ENCODE assay signal across 8 cellular contexts in the genomic region with DNA sequence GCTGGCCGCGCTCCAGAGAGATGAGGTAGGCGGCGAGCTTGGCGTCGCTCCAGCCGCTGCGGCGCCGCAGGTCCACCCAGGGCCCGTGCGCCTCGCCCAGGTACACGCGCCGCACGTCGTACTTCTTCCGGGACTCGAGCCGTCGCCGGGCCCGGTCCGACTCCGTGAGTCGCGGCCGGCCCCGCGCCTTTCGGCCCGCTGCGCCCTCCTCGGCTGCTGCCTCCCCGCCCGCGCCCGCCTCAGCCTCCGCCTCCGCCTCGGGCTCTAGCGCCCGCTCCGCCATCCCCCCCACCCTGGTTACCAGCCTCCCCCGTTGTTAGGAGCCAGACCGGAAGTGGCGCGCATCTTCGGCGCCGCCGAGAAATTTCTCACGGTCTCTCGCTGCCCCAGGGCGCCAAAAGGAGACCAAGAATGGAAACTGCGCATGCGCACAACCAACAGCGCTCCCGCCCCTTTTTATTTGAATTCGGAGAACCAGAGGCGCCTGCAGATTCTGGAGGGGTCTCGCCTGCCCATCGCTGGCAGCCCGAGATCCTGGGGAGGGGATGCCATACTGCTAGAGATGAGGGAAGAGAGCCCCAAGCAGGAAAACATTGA. TPM values are rescaled to one million over a fixed set of nuclear protein-coding genes. Genes with fewer than 3 reads are reported as not detected.
DNase-seq lines count a peak whose midpoint lies in the region; ATAC-seq and TF ChIP-seq lines count a peak whose summit lies in the region.

A gene with protein sequence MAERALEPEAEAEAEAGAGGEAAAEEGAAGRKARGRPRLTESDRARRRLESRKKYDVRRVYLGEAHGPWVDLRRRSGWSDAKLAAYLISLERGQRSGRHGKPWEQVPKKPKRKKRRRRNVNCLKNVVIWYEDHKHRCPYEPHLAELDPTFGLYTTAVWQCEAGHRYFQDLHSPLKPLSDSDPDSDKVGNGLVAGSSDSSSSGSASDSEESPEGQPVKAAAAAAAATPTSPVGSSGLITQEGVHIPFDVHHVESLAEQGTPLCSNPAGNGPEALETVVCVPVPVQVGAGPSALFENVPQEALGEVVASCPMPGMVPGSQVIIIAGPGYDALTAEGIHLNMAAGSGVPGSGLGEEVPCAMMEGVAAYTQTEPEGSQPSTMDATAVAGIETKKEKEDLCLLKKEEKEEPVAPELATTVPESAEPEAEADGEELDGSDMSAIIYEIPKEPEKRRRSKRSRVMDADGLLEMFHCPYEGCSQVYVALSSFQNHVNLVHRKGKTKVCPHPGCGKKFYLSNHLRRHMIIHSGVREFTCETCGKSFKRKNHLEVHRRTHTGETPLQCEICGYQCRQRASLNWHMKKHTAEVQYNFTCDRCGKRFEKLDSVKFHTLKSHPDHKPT (minus strand): TSS at position 336 of the 597 bp plus-strand sequence. CDS start 53 bp downstream, at position 283.

- peak; percentile 91 for DNase-seq in NCI-H1694 (lab: John Stamatoyannopoulos, UW)
- DNase-seq in T-helper 17 cell: peak; percentile 87 to 90 (median 89)
- peak; percentile 87 for DNase-seq in amniotic stem cell (lab: John Stamatoyannopoulos, UW)
- DNase-seq in right atrium auricular region (ENCODE audit: low spot score): peak; percentile 95
- DNase-seq in pulmonary artery endothelial cell (ENCODE audit: low read depth, low spot score): peak; percentile 76
- peak; percentile 94 to 95 for DNase-seq in uterus

- peaks cover 22% of the 10 kb centered on the region for H3K4me1 Mint-ChIP-seq in T-helper 17 cell

- H3K4me3 ChIP-seq in right atrium auricular region (peak within 1 kb of the TSS; percentile 89 to 92), uterus (peak within 1 kb of the TSS; percentile 50 to 89)

- TF ChIP-seq POLR2A in uterus (IDR thresholded peaks at IDR 0.05): peak; percentile 23 to 69

- H3K27ac ChIP-seq in right atrium auricular region (peak within 1 kb of the TSS; percentile 94 to 97), uterus (peak within 1 kb of the TSS; percentile 87 to 98)

- H3K4me1 ChIP-seq in right atrium auricular region (peaks cover 0 to 6% of the 10 kb centered on the region in 2 donors), uterus (no peaks in the 10 kb centered on the region)

- H3K36me3 ChIP-seq in right atrium auricular region (no peaks in the 10 kb centered on the region), uterus (no peaks in the 10 kb centered on the region)

- H3K27me3 ChIP-seq in right atrium auricular region: no peaks in the 10 kb centered on the region
- no peaks in the 10 kb centered on the region for H3K27me3 ChIP-seq in uterus

- TF ChIP-seq CTCF in right atrium auricular region (IDR thresholded peaks at IDR 0.05) (no peak), uterus (IDR thresholded peaks at IDR 0.05) (no peak)

- H3K27ac Mint-ChIP-seq in T-helper 17 cell: peak within 1 kb of the TSS; percentile 93

- no peaks in the 10 kb centered on the region for H3K9me3 ChIP-seq in T-helper 17 cell (ENCODE audit: control insufficient read depth, low read length, poor library complexity, severe bottlenecking)
- no peaks in the 10 kb centered on the region for H3K9me3 ChIP-seq in right atrium auricular region
- no peaks in the 10 kb centered on the region for H3K9me3 ChIP-seq in uterus

- peak; percentile 57 for ATAC-seq in GM18498 (IDR thresholded peaks at IDR 0.05; ENCODE audit: unreplicated experiment)
- peak; percentile 51 for ATAC-seq in HG02884 (IDR thresholded peaks at IDR 0.05; ENCODE audit: unreplicated experiment)
- ATAC-seq in T-helper 17 cell: peak; percentile 64

- no peaks in the 10 kb centered on the region for H3K27me3 Mint-ChIP-seq in T-helper 17 cell

- intact Hi-C loops in uterus (cut with DNase I; ENCODE audit: low total_unique reads): loop anchor here (10.0 kb wide), 1 partner anchor 211 kb away; a partner anchor contains a TSS

- H3K36me3 Mint-ChIP-seq in T-helper 17 cell (ENCODE audit: low read depth): peaks cover 5% of the 10 kb centered on the region

- peak within 1 kb of the TSS; percentile 93 for H3K4me3 Mint-ChIP-seq in T-helper 17 cell

RNA-seq across cellular contexts. Expression of the gene that starts here (rescaled TPM):
- total RNA-seq in T-helper 17 cell: 10 to 100 TPM; 15.3 to 15.6 TPM
- 1 to 10 TPM; 4.6 to 9.9 TPM for total RNA-seq in right atrium auricular region
- 5.5 and 6.0 TPM in 2 replicates for total RNA-seq in pulmonary artery endothelial cell
- total RNA-seq in uterus: 10 to 100 TPM in 1 of 4 donors, 1 to 10 TPM in 2, under 1 TPM in 1; 0.88 to 14.8 (median 6.3) TPM

Comparison
In these comparisons a context has a peak if more than half of its experiments do, and no peak if none do; other contexts are left out.
1. Peak in every context shown above with its lines: DNase-seq, ATAC-seq, H3K4me3 ChIP-seq and H3K27ac ChIP-seq.